In genomic region chr7:106402898-106403297, GRCh38 we compare ENCODE assay signal across 6 cellular contexts.
"Had no signal": no experiment of that assay in that cellular context is flagged by ENCODE, and none has a peak within 500 bp of the region (broad histone marks: within the 10 kb centered on the region; RNA-seq: fewer than 3 reads in every experiment).

No MANE protein-coding gene starts in this region.

- DNase-seq: IMR-90, KBM-7, KG1 had no signal

- H3K27ac Mint-ChIP-seq: IgD-negative memory B cell had no signal

- ATAC-seq: HepG2, K562 had no signal

- H3K9me3 Mint-ChIP-seq: IgD-negative memory B cell had no signal

- H3K4me3 Mint-ChIP-seq: IgD-negative memory B cell had no signal
